In the genomic region with DNA sequence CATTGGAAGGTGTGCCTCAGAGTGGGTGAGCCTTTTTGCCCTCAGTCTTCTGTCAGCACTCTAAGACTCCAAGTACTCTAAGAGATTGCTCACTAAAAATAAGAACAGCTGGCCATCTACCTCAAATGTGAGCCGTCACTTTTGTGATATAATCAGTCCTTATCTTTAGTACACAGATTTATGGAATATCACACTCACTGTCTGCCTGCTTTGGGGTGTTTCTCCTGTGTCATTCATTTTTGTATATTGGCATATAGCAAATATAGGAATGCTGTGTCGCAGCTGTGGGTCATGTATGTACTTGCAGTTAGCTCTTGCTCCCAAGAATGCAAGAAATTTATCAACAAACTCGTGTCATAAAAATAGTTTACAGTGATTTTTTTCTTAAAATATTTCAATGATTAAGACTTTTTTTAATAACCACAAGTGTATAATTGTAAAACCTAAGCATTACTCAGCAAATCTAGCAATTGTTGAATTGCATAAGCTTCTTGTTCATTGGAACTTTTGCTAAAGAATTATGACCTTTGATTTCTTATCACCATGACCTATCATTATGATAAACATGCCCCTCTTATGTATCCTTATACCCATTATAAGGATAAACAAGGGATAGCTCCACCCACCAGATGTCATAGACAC, we compare ENCODE assay signal across 11 cellular contexts. TPM values are rescaled to one million over a fixed set of nuclear protein-coding genes. Genes with fewer than 3 reads are reported as not detected.
DNase-seq lines count a peak whose midpoint lies in the region; ATAC-seq and TF ChIP-seq lines count a peak whose summit lies in the region.
"Had no signal": no experiment of that assay in that cellular context is flagged by ENCODE, and none has a peak within 500 bp of the region (broad histone marks: within the 10 kb centered on the region; RNA-seq: fewer than 3 reads in every experiment).

No MANE protein-coding gene starts in this region.

- peaks cover 67% of the 10 kb centered on the region for H4K20me1 ChIP-seq in osteoblast (ENCODE audit: insufficient read depth, low read length)

- no peak for TF ChIP-seq CTCF in RWPE1 (conservative IDR thresholded peaks at IDR 0.05; ENCODE audit: low read depth)
- TF ChIP-seq CTCF in fibroblast of mammary gland (conservative IDR thresholded peaks at IDR 0.05; ENCODE audit: control insufficient read depth, insufficient read depth, low read depth, low read length) = no peak
- TF ChIP-seq CTCF in osteoblast (IDR thresholded peaks at IDR 0.05; ENCODE audit: extremely low read depth, low read depth, low read length) = no peak
- TF ChIP-seq CTCF in stomach (IDR thresholded peaks at IDR 0.05) = no peak
- no peak for TF ChIP-seq CTCF in upper lobe of left lung (IDR thresholded peaks at IDR 0.05)

- peaks cover 99% of the 10 kb centered on the region for H3K79me2 ChIP-seq in osteoblast (ENCODE audit: insufficient read depth, low read length)

- POLR2A ChIA-PET in RWPE1 (lab: Yijun Ruan, JAX; ENCODE audit: low non-redundant PET) = interaction anchor here (0.7 kb wide), 1 partner anchor 19 kb away, joined by 3 read pairs; a partner anchor contains a TSS

- H3K9me3 ChIP-seq in osteoblast (ENCODE audit: low read depth, low read length) (no peaks in the 10 kb centered on the region), stomach (no peaks in the 10 kb centered on the region), upper lobe of left lung (no peaks in the 10 kb centered on the region)

- no peak overlapping the region for H3K4me2 ChIP-seq in osteoblast (ENCODE audit: insufficient read depth, low read length)

- no peak for DNase-seq in activated CD4-positive, CD25-positive, alpha-beta regulatory T cell (lab: John Stamatoyannopoulos, UW)
- DNase-seq in RWPE1 (ENCODE audit: low spot score) (no peak), fibroblast of mammary gland (ENCODE audit: low read depth) (peak; percentile 14), osteoblast (ENCODE audit: insufficient read length, low spot score, missing footprints) (no peak), stomach (no peak), ecto neural progenitor cell (ENCODE audit: low spot score) (no peak), upper lobe of left lung (no peak)
- DNase-seq: activated CD4-positive, CD25-positive, alpha-beta regulatory T cell treated with anti-CD3 and anti-CD28 coated beads, Interleukin-2, amount 50 U/mL, for 72 hours; NCI-H226; nephron progenitor cell had no signal

- no peaks in the 10 kb centered on the region for H3K27me3 ChIP-seq in osteoblast (ENCODE audit: insufficient read depth, low read length)
- H3K27me3 ChIP-seq in stomach = no peaks in the 10 kb centered on the region
- no peaks in the 10 kb centered on the region for H3K27me3 ChIP-seq in upper lobe of left lung

- H3K27ac ChIP-seq in RWPE1 (peak overlapping the region; percentile 70), osteoblast (ENCODE audit: low read depth, low read length) (peak overlapping the region; percentile 20), stomach (peak overlapping the region in 1 of 5 donors; percentile 2), upper lobe of left lung (peak overlapping the region in 2 of 4 donors; percentile 30 to 41)

- CTCF ChIA-PET in RWPE1 (lab: Yijun Ruan, JAX) = interaction anchor here (0.6 kb wide), 2 partner anchors 10 to 36 kb away, joined by 3 to 6 read pairs; no protein-coding TSS in a partner anchor

- H3K36me3 ChIP-seq in osteoblast (ENCODE audit: insufficient read depth, low read length) (peaks cover 4% of the 10 kb centered on the region), stomach (peaks cover 0 to 6% (median 5%) of the 10 kb centered on the region in 4 donors), upper lobe of left lung (peaks cover 0 to 8% (median 0%) of the 10 kb centered on the region in 4 donors)

- WGBS in stomach, 5 donors = 48 to 56% (median 52%) methylated on average over 3 of the region's 3 CpGs
- 48 to 53% methylated on average over 3 of the region's 3 CpGs for WGBS in upper lobe of left lung, 2 donors

- no peak for TF ChIP-seq POLR2A in stomach (IDR thresholded peaks at IDR 0.05)
- TF ChIP-seq POLR2A in upper lobe of left lung (IDR thresholded peaks at IDR 0.05) = no peak

- H3K4me1 ChIP-seq in osteoblast (ENCODE audit: insufficient read depth, low read length) (peaks cover 10% of the 10 kb centered on the region), stomach (peaks cover 15 to 95% (median 63%) of the 10 kb centered on the region in 4 donors), upper lobe of left lung (peaks cover 18 to 56% (median 43%) of the 10 kb centered on the region in 4 donors)

- TF ChIP-seq EP300 in stomach (IDR thresholded peaks at IDR 0.05) = no peak
- no peak for TF ChIP-seq EP300 in upper lobe of left lung (IDR thresholded peaks at IDR 0.05)

- H3K4me3 ChIP-seq in fibroblast of mammary gland (ENCODE audit: control insufficient read depth, low read depth, low read length) (no peak overlapping the region), osteoblast (ENCODE audit: insufficient read depth, low read length) (no peak overlapping the region), stomach (no peak overlapping the region), upper lobe of left lung (no peak overlapping the region)

- peak; percentile 57 to 66 for ATAC-seq in activated CD4-positive, CD25-positive, alpha-beta regulatory T cell treated with anti-CD3 and anti-CD28 coated beads, Interleukin-2, amount 50 U/mL, for 24 hours
- no peak for ATAC-seq in upper lobe of left lung (ENCODE audit: low FRiP score in 2 of 2)

- H2AFZ ChIP-seq in osteoblast (ENCODE audit: low read length) = no peak overlapping the region

- intact Hi-C loops in stomach (cut with DNase I; ENCODE audit: low total_unique reads) = no loop called here

RNA-seq across cellular contexts. Expression of a gene that starts 18.8 kb away (rescaled TPM):
- total RNA-seq in osteoblast (103 and 106 TPM in 2 replicates), stomach (100 to 1,000 TPM in 4 of 5 donors, 10 to 100 TPM in 1; 79.4 to 431 (median 150) TPM), upper lobe of left lung (100 to 1,000 TPM in 3 of 6 donors, 10 to 100 TPM in 3; 75.1 to 213 (median 113) TPM)
- polyA plus RNA-seq in stomach = 10 to 100 TPM; 11.2 to 16.3 (median 11.3) TPM

RNA-seq across cellular contexts. Expression of a gene that starts 53.4 kb away (rescaled TPM):
- total RNA-seq in osteoblast (42.1 and 42.7 TPM in 2 replicates), stomach (100 to 1,000 TPM in 1 of 5 donors, 10 to 100 TPM in 3, 1 to 10 TPM in 1; 4.7 to 255 (median 40.3) TPM), upper lobe of left lung (10 to 100 TPM; 21.9 to 41.9 (median 31.0) TPM)
- 10 to 100 TPM; 20.0 to 24.6 (median 23.5) TPM for polyA plus RNA-seq in stomach

Comparison
In these comparisons a context has a peak if more than half of its experiments do, and no peak if none do; other contexts are left out.
1. ATAC-seq: peak in activated CD4-positive, CD25-positive, alpha-beta regulatory T cell treated with anti-CD3 and anti-CD28 coated beads, Interleukin-2, amount 50 U/mL, for 24 hours (2 of 2); none in upper lobe of left lung (0 of 2).